13 cellular contexts compared by ENCODE assay signal in the genomic region with DNA sequence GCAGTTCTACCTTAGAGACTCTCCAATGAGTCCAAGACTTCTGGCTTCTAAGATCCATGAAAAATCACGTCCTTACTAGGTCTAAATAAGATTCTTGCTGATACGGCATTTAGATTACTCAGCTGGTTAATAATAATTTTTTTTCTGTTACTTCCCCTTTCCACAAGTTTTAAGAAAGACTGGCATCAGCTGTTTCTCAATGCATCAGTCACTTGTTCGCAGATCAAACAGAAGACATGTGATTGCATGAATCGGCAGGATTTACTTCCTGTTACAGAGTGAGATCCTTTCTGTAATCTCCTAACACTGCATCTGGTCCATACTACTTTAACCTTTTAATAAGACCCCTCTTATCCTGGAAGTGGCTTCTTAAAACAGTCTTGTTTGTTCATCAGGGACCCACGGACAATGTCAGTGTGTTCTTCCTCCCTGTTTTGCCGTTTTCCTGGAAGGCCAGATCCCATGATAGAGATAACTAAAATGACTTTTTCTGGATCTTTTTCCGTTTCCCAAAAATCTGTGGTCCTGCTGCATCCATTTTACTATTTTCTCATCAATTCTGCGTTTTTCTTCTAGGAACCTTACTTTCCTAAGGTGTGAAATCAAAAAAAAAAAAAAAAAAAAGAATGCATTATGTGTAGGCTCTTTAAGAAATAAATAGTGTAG. TPM values are rescaled to one million over a fixed set of nuclear protein-coding genes. Genes with fewer than 3 reads are reported as not detected.
DNase-seq lines count a peak whose midpoint lies in the region; ATAC-seq, FAIRE-seq and TF ChIP-seq lines count a peak whose summit lies in the region.
"Had no signal": no experiment of that assay in that cellular context is flagged by ENCODE, and none has a peak within 500 bp of the region (broad histone marks: within the 10 kb centered on the region; RNA-seq: fewer than 3 reads in every experiment).

No MANE protein-coding gene starts in this region.

- H3K4me1 ChIP-seq in BLaER1 treated with 17β-estradiol and CSF1 and Interleukin-3, amounts not matched to agents 10 nM and 100 nM = peaks cover 10 to 80% (median 27%) of the 10 kb centered on the region in 10 experiments
- H3K4me1 ChIP-seq in H1 (replicated peaks in 1 of 4; ENCODE audit: control insufficient read depth in 3 of 4, insufficient read depth in 4 of 4, low read length in 3 of 4) (peaks cover 0 to 5% (median 1%) of the 10 kb centered on the region in 4 experiments; a peak in 1 of 7 replicates), mesodermal cell (ENCODE audit: control insufficient read depth, insufficient read depth, low read length, poor library complexity, severe bottlenecking) (peaks cover 8% of the 10 kb centered on the region)

- no peaks in the 10 kb centered on the region for H3K27me3 ChIP-seq in BLaER1 treated with 17β-estradiol and CSF1 and Interleukin-3, amounts not matched to agents 10 nM and 100 nM
- peaks cover 0 to 3% (median 2%) of the 10 kb centered on the region in 4 experiments; a peak in 4 of 7 replicates for H3K27me3 ChIP-seq in H1 (replicated peaks in 1 of 4; ENCODE audit: control insufficient read depth in 3 of 4, extremely low read depth in 1 of 4, insufficient read depth in 3 of 4, low read length in 3 of 4)
- H3K27me3 ChIP-seq: ovary had no signal

- H3K18ac ChIP-seq in H1 (ENCODE audit: extremely low read depth, low read length) = no peak overlapping the region

- no peak overlapping the region for H2AFZ ChIP-seq in H1 (ENCODE audit: low read length)

- TF ChIP-seq EP300 in H1 (IDR thresholded peaks at IDR 0.05; ENCODE audit: borderline replicate concordance in 1 of 2, low read depth in 2 of 2, low read length in 2 of 2) = no peak

- no peaks in the 10 kb centered on the region for H3K79me2 ChIP-seq in H1 (ENCODE audit: control insufficient read depth in 1 of 2, insufficient read depth in 2 of 2, low read length in 2 of 2)

- H2BK20ac ChIP-seq in H1 (ENCODE audit: low read length) = no peak overlapping the region

- peaks cover 0 to 27% (median 0%) of the 10 kb centered on the region in 11 experiments; a peak in 4 of 22 replicates for H4K20me1 ChIP-seq in BLaER1 treated with 17β-estradiol and CSF1 and Interleukin-3, amounts not matched to agents 10 nM and 100 nM
- no peaks in the 10 kb centered on the region for H4K20me1 ChIP-seq in H1 (replicated peaks in 1 of 2; ENCODE audit: control insufficient read depth in 1 of 2, insufficient read depth in 2 of 2, low read length in 2 of 2)

- H2BK120ac ChIP-seq in H1 (replicated peaks; ENCODE audit: low read depth, low read length) = no peak overlapping the region

- POLR2A ChIA-PET in H1 (lab: Charles Lee; ENCODE audit: partially characterized antibody) = no interaction called here

- WGBS in H1 (ENCODE audit: extremely low coverage in 1 of 2, insufficient coverage in 1 of 2, insufficient read length in 1 of 2, insufficient replicate concordance in 2 of 2, low coverage in 1 of 2, low lambda C conversion rate in 2 of 2, missing lambda C conversion rate in 1 of 2), 2 experiments = 87% methylated on average over 8 of the region's 8 CpGs; no CpG with 5 or more reads in 1 of the 2 experiments
- WGBS in mesodermal cell (ENCODE audit: insufficient coverage in 2 of 2), 2 experiments = 89 to 93% methylated on average over 6 to 7 of the region's 8 CpGs

- H2BK15ac ChIP-seq in H1 (ENCODE audit: low read length) = no peak overlapping the region

- H4K91ac ChIP-seq in H1 (replicated peaks; ENCODE audit: insufficient read length, low read length) = no peak overlapping the region

- no peaks in the 10 kb centered on the region for H3K79me1 ChIP-seq in H1 (ENCODE audit: low read depth, low read length)

- no peaks in the 10 kb centered on the region for H3K9me3 ChIP-seq in BLaER1 treated with 17β-estradiol and CSF1 and Interleukin-3, amounts not matched to agents 10 nM and 100 nM (replicated peaks in 1 of 11)
- H3K9me3 ChIP-seq in H1 (ENCODE audit: insufficient read depth in 2 of 2, low read depth in 1 of 2, low read length in 1 of 2) (no peaks in the 10 kb centered on the region), mesodermal cell (ENCODE audit: control insufficient read depth, low read length) (no peaks in the 10 kb centered on the region)
- H3K9me3 ChIP-seq: ovary had no signal

- TF ChIP-seq POLR2A in H1 (IDR thresholded peaks at IDR 0.05; ENCODE audit: control extremely low read depth in 1 of 2, low read depth in 2 of 2, low read length in 2 of 2) = no peak

- no peak for TF ChIP-seq CTCF in H1 (IDR thresholded peaks at IDR 0.05; ENCODE audit: control extremely low read depth in 1 of 3, insufficient read depth in 1 of 3, low read depth in 1 of 3, low read length in 3 of 3)

- DNase-seq in NCI-H69 (lab: John Stamatoyannopoulos, UW) = peak; percentile 14
- DNase-seq in H1 (ENCODE audit: low read depth in 1 of 2, low spot score in 2 of 2) = no peak
- DNase-seq in DMS114 treated with DMSO at 0.1 percent for 48 hours (lab: John Stamatoyannopoulos, UW; ENCODE audit: unreplicated experiment) = no peak
- no peak for DNase-seq in NCI-H226
- no peak for DNase-seq in central memory CD4-positive, alpha-beta T cell
- DNase-seq: activated CD4-positive, alpha-beta T cell treated with anti-CD3 and anti-CD28 coated beads, Interleukin-2, amount 10 ng/mL, durations not matched to agents 24 days and 14 days; activated naive CD4-positive, alpha-beta T cell treated with anti-CD3 and anti-CD28 coated beads, Interleukin-2, amount 10 ng/mL, durations not matched to agents 7 days and 5 days; ovary; PC-3 had no signal

- no peak overlapping the region for H4K8ac ChIP-seq in H1 (ENCODE audit: extremely low read depth, insufficient read depth, low read length)

- H3K4me2 ChIP-seq in BLaER1 treated with 17β-estradiol and CSF1 and Interleukin-3, amounts not matched to agents 10 nM and 100 nM = peak overlapping the region; percentile 33 to 97 (median 72)
- H3K4me2 ChIP-seq in H1 (ENCODE audit: insufficient read depth in 1 of 2, low read depth in 2 of 2, low read length in 2 of 2) = no peak overlapping the region

- no peak overlapping the region for H3K14ac ChIP-seq in H1 (ENCODE audit: insufficient read length)

- no peak overlapping the region for H3K23ac ChIP-seq in H1 (ENCODE audit: insufficient read length)

- ATAC-seq in GM19351 (IDR thresholded peaks at IDR 0.05; ENCODE audit: unreplicated experiment) = no peak
- ATAC-seq: PC-3 had no signal

- no peak overlapping the region; a peak in 1 of 20 replicates for H3K4me3 ChIP-seq in BLaER1 treated with 17β-estradiol and CSF1 and Interleukin-3, amounts not matched to agents 10 nM and 100 nM
- no peak overlapping the region for H3K4me3 ChIP-seq in H1 (ENCODE audit: extremely low read depth in 1 of 4, insufficient read depth in 2 of 4, low read depth in 3 of 4, low read length in 4 of 4)
- no peak overlapping the region for H3K4me3 ChIP-seq in mesodermal cell (ENCODE audit: extremely low read depth, insufficient read depth, low read length, poor library complexity, severe bottlenecking)
- H3K4me3 ChIP-seq: ovary had no signal

- H2AK5ac ChIP-seq in H1 (ENCODE audit: low read depth, low read length) = no peak overlapping the region

- peaks cover 0 to 91% (median 0%) of the 10 kb centered on the region in 11 experiments; a peak in 7 of 22 replicates for H3K36me3 ChIP-seq in BLaER1 treated with 17β-estradiol and CSF1 and Interleukin-3, amounts not matched to agents 10 nM and 100 nM
- H3K36me3 ChIP-seq in H1 (ENCODE audit: control insufficient read depth in 2 of 4, insufficient read depth in 4 of 4, low read length in 3 of 4) = no peaks in the 10 kb centered on the region
- no peaks in the 10 kb centered on the region for H3K36me3 ChIP-seq in mesodermal cell (ENCODE audit: control insufficient read depth, insufficient read depth, low read length)
- H3K36me3 ChIP-seq: ovary had no signal

- no peak overlapping the region for H3K56ac ChIP-seq in H1 (replicated peaks; ENCODE audit: insufficient read length, low read depth, low read length)

- H3K23me2 ChIP-seq in H1 (ENCODE audit: low read depth, low read length) = no peaks in the 10 kb centered on the region

- H2BK12ac ChIP-seq in H1 (ENCODE audit: low read depth, low read length) = no peak overlapping the region

- peak overlapping the region in 10 of 11 experiments; percentile 36 to 99 (median 68); a peak in 17 of 22 replicates for H3K9ac ChIP-seq in BLaER1 treated with 17β-estradiol and CSF1 and Interleukin-3, amounts not matched to agents 10 nM and 100 nM
- no peak overlapping the region for H3K9ac ChIP-seq in H1 (replicated peaks in 1 of 4; ENCODE audit: extremely low read depth in 1 of 4, low read depth in 3 of 4, low read length in 3 of 4)

- CTCF ChIA-PET in H1 (lab: Charles Lee; ENCODE audit: partially characterized antibody) = interaction anchor here (2.1 to 23.0 kb wide), 3 partner anchors 11 to 715 kb away, joined by 6 to 1131 read pairs (median 118); a partner anchor contains a TSS

- peak overlapping the region; percentile 7 to 96 (median 85) for H3K27ac ChIP-seq in BLaER1 treated with 17β-estradiol and CSF1 and Interleukin-3, amounts not matched to agents 10 nM and 100 nM
- no peak overlapping the region for H3K27ac ChIP-seq in H1 (ENCODE audit: low read depth, low read length)
- peak overlapping the region; percentile 10 for H3K27ac ChIP-seq in mesodermal cell (ENCODE audit: low read depth, low read length, severe bottlenecking)
- H3K27ac ChIP-seq: ovary had no signal

- TF ChIP-seq RAD21 in H1 (IDR thresholded peaks at IDR 0.05 in 1 of 2, conservative IDR thresholded peaks at IDR 0.05 in 1 of 2; ENCODE audit: low read depth in 2 of 2, low read length in 2 of 2) = no peak

- no peak overlapping the region for H4K5ac ChIP-seq in H1 (ENCODE audit: insufficient read length, low read depth, low read length)

- no peak overlapping the region for H2BK5ac ChIP-seq in H1 (ENCODE audit: low read depth, low read length)

- FAIRE-seq in H1 (lab: Jason Lieb, UNC) = no peak
- FAIRE-seq: urothelium cell line had no signal

- no peak overlapping the region for H3K4ac ChIP-seq in H1 (replicated peaks; ENCODE audit: insufficient read length, low read depth, low read length)

RNA-seq across cellular contexts. Expression of a gene that starts 6.1 kb away (rescaled TPM):
- total RNA-seq in H1 (2021; fragmentation: NEBNext Ultra II Directional; extraction: Animal tissue kit (Norgen Biotek cat#: 25700)) = 2.3 and 4.4 TPM in 2 replicates
- polyA plus RNA-seq in H1 (2011; rRNA removed) = 2.2 and 2.6 TPM in 2 replicates
- polyA plus RNA-seq in H1 (2011; cell fraction: cytosol; rRNA removed) = 3.4 TPM
- 1.6 TPM for polyA plus RNA-seq in H1 (2011; cell fraction: nucleus; rRNA removed)
- 1.8 to 3.9 TPM (median 2.5 TPM) in 4 replicates for polyA plus RNA-seq in H1 (2012, experiment 1 of 2)
- 0.88 TPM for polyA plus RNA-seq in H1 (2012, experiment 2 of 2)
- polyA plus RNA-seq in H1 (2013, experiment 1 of 2) = 2.8 TPM
- 2.8 TPM for polyA plus RNA-seq in H1 (2013, experiment 2 of 2)
- 1.5 and 3.0 TPM in 2 replicates for polyA minus RNA-seq in H1 (2011; rRNA and poly(A)+ RNA removed)
- polyA minus RNA-seq in H1 (2011; cell fraction: cytosol; rRNA and poly(A)+ RNA removed) = not detected
- polyA minus RNA-seq in H1 (2011; cell fraction: nucleus; rRNA and poly(A)+ RNA removed) = 2.8 TPM
- 3.5 TPM for polyA plus RNA-seq in mesodermal cell (2013, experiment 1 of 2)
- 2.5 TPM for polyA plus RNA-seq in mesodermal cell (2013, experiment 2 of 2)
- total RNA-seq: PC-3 had no signal

RNA-seq across cellular contexts. Expression of a gene that starts 43.5 kb away (rescaled TPM):
- 329 and 333 TPM in 2 replicates for total RNA-seq in H1 (2021; fragmentation: NEBNext Ultra II Directional; extraction: Animal tissue kit (Norgen Biotek cat#: 25700))
- 113 and 153 TPM in 2 replicates for polyA plus RNA-seq in H1 (2011; rRNA removed)
- 230 TPM for polyA plus RNA-seq in H1 (2011; cell fraction: cytosol; rRNA removed)
- polyA plus RNA-seq in H1 (2011; cell fraction: nucleus; rRNA removed) = 143 TPM
- 206 to 243 TPM (median 238 TPM) in 4 replicates for polyA plus RNA-seq in H1 (2012, experiment 1 of 2)
- 12.7 TPM for polyA plus RNA-seq in H1 (2012, experiment 2 of 2)
- polyA plus RNA-seq in H1 (2013, experiment 1 of 2) = 110 TPM
- 102 TPM for polyA plus RNA-seq in H1 (2013, experiment 2 of 2)
- 429 and 489 TPM in 2 replicates for polyA minus RNA-seq in H1 (2011; rRNA and poly(A)+ RNA removed)
- 167 TPM for polyA minus RNA-seq in H1 (2011; cell fraction: cytosol; rRNA and poly(A)+ RNA removed)
- polyA minus RNA-seq in H1 (2011; cell fraction: nucleus; rRNA and poly(A)+ RNA removed) = 278 TPM
- polyA plus RNA-seq in mesodermal cell (2013, experiment 1 of 2) = 137 TPM
- polyA plus RNA-seq in mesodermal cell (2013, experiment 2 of 2) = 143 TPM

Comparison
In these comparisons a context has a peak if more than half of its experiments do, and no peak if none do; other contexts are left out.
1. H3K4me2 ChIP-seq: peak in BLaER1 treated with 17β-estradiol and CSF1 and Interleukin-3, amounts not matched to agents 10 nM and 100 nM (11 of 11); none in H1 (0 of 2).
2. H3K9ac ChIP-seq: peak in BLaER1 treated with 17β-estradiol and CSF1 and Interleukin-3, amounts not matched to agents 10 nM and 100 nM (10 of 11); none in H1 (0 of 4).